ENCODE assay signal across 8 cellular contexts in genomic region chr17:74453665-74454196, GRCh38. TPM values are rescaled to one million over a fixed set of nuclear protein-coding genes. Genes with fewer than 3 reads are reported as not detected.
DNase-seq lines count a peak whose midpoint lies in the region; TF ChIP-seq lines count a peak whose summit lies in the region.

No MANE protein-coding gene starts in this region.

- DNase-seq in stimulated activated CD4-positive, alpha-beta T cell treated with anti-CD3 and anti-CD28 coated beads, Interleukin-12 subunit alpha, Interleukin-12 subunit beta, amount 100 ng/mL, for 48 hours (ENCODE audit: low read depth in 2 of 3, low spot score in 1 of 3) = peak in 2 of 3 donors; percentile 59 to 71
- DNase-seq in stimulated activated CD4-positive, alpha-beta T cell treated with anti-CD3 and anti-CD28 coated beads, Interleukin-15, amount 100 ng/mL, for 24 hours = no peak
- peak in 54 of 76 experiments; percentile 7 to 87 (median 75) for DNase-seq in HUDEP-2 (lab: John Stamatoyannopoulos, UW; ENCODE audit: unreplicated experiment in 76 of 76)
- peak; percentile 82 for DNase-seq in activated CD4-positive, alpha-beta T cell treated with anti-CD3 and anti-CD28 coated beads for 48 hours
- DNase-seq in esophagus muscularis mucosa (ENCODE audit: extremely low spot score) = no peak
- no peak for DNase-seq in NCI-H69 (lab: John Stamatoyannopoulos, UW)
- no peak for DNase-seq in NCI-H526 (lab: John Stamatoyannopoulos, UW)

- H3K4me3 ChIP-seq in esophagus muscularis mucosa (peak overlapping the region; percentile 49 to 65 (median 56)), neutrophil (ENCODE audit: low read depth in 1 of 2, low read length in 1 of 2) (peak overlapping the region; percentile 58 to 70)

- TF ChIP-seq EP300 in esophagus muscularis mucosa (IDR thresholded peaks at IDR 0.05) = no peak

- no peak for TF ChIP-seq POLR2A in esophagus muscularis mucosa (IDR thresholded peaks at IDR 0.05; ENCODE audit: low read depth)

- H3K9me3 ChIP-seq in esophagus muscularis mucosa (no peaks in the 10 kb centered on the region), neutrophil (no peaks in the 10 kb centered on the region)

- H3K27ac ChIP-seq in esophagus muscularis mucosa (replicated peaks in 1 of 4) (peak overlapping the region; percentile 80 to 85 (median 83)), neutrophil (peak overlapping the region; percentile 61)

- H3K27me3 ChIP-seq in esophagus muscularis mucosa (peaks cover 0 to 6% (median 0%) of the 10 kb centered on the region in 4 donors), neutrophil (peaks cover 22% of the 10 kb centered on the region)

- WGBS in esophagus muscularis mucosa = 30% methylated on average over 2 of the region's 43 CpGs

- H3K36me3 ChIP-seq in esophagus muscularis mucosa = no peaks in the 10 kb centered on the region
- H3K36me3 ChIP-seq in neutrophil = no peaks in the 10 kb centered on the region

- TF ChIP-seq CTCF in esophagus muscularis mucosa (IDR thresholded peaks at IDR 0.05) (peak in 1 of 3 experiments; percentile 16), neutrophil (IDR thresholded peaks at IDR 0.05) (peak; percentile 96)

- H3K4me1 ChIP-seq in esophagus muscularis mucosa (peaks cover 38 to 45% (median 41%) of the 10 kb centered on the region in 4 donors), neutrophil (ENCODE audit: control insufficient read depth in 1 of 2, insufficient read depth in 1 of 2, low read depth in 1 of 2, low read length in 1 of 2) (peaks cover 19 to 24% of the 10 kb centered on the region in 2 experiments)

- intact Hi-C loops in esophagus muscularis mucosa (cut with DNase I) = loop anchor here (5.0 to 10.0 kb wide), 2 partner anchors 241 to 421 kb away; partner anchors contain the start of genes FDXR and TTYH2

RNA-seq across cellular contexts. Expression of gene CD300A, which starts 12.7 kb away (rescaled TPM):
- 1 to 10 TPM; 1.2 to 4.1 (median 2.4) TPM for total RNA-seq in esophagus muscularis mucosa

RNA-seq across cellular contexts. Expression of gene GPRC5C, which starts 21.8 kb away (rescaled TPM):
- total RNA-seq in esophagus muscularis mucosa = 10 to 100 TPM; 12.6 to 23.6 (median 14.5) TPM

Comparison
In these comparisons a context has a peak if more than half of its experiments do, and no peak if none do; other contexts are left out.
1. DNase-seq: peak in stimulated activated CD4-positive, alpha-beta T cell treated with anti-CD3 and anti-CD28 coated beads, Interleukin-12 subunit alpha, Interleukin-12 subunit beta, amount 100 ng/mL, for 48 hours (2 of 3), HUDEP-2 (54 of 76) and activated CD4-positive, alpha-beta T cell treated with anti-CD3 and anti-CD28 coated beads for 48 hours (single experiment); none in stimulated activated CD4-positive, alpha-beta T cell treated with anti-CD3 and anti-CD28 coated beads, Interleukin-15, amount 100 ng/mL, for 24 hours (single experiment), esophagus muscularis mucosa (single experiment), NCI-H69 (single experiment) and NCI-H526 (0 of 2).